In genomic region chr3:109831403-109831802, GRCh38 we compare ENCODE assay signal across 13 cellular contexts.
DNase-seq lines count a peak whose midpoint lies in the region; ATAC-seq and TF ChIP-seq lines count a peak whose summit lies in the region.
"Had no signal": no experiment of that assay in that cellular context is flagged by ENCODE, and none has a peak within 500 bp of the region (broad histone marks: within the 10 kb centered on the region; RNA-seq: fewer than 3 reads in every experiment).

No MANE protein-coding gene starts in this region.

- H3K18ac ChIP-seq in IMR-90 (ENCODE audit: low read depth, low read length) (no peak overlapping the region), mesendoderm (ENCODE audit: low read length) (no peak overlapping the region)

- H2BK20ac ChIP-seq in IMR-90 (ENCODE audit: low read depth, low read length) = no peak overlapping the region

- H3K9me3 ChIP-seq in IMR-90 (ENCODE audit: control insufficient read depth, insufficient read depth, low read length) = no peaks in the 10 kb centered on the region
- H3K9me3 ChIP-seq in breast epithelium = peaks cover 0 to 7% of the 10 kb centered on the region in 2 donors
- H3K9me3 ChIP-seq: BLaER1, Caco-2 had no signal

- dilution Hi-C loops in IMR-90 (cut with HindIII; ENCODE audit: low sequenced_read_pairs, unreplicated experiment) = no loop called here

- H4K8ac ChIP-seq in IMR-90 (ENCODE audit: low read depth in 2 of 2, low read length in 2 of 2) (no peak overlapping the region), mesendoderm (ENCODE audit: low read depth, low read length) (peak overlapping the region; percentile 56)

- H3K27me3 ChIP-seq in IMR-90 (ENCODE audit: control insufficient read depth, insufficient read depth, low read length) (no peaks in the 10 kb centered on the region), mesendoderm (ENCODE audit: insufficient read depth, low read length, poor library complexity) (no peaks in the 10 kb centered on the region), breast epithelium (no peaks in the 10 kb centered on the region)
- H3K27me3 ChIP-seq: BLaER1 had no signal

- H3K4ac ChIP-seq in IMR-90 (ENCODE audit: low read depth, low read length) = no peak overlapping the region
- no peak overlapping the region for H3K4ac ChIP-seq in mesendoderm (ENCODE audit: low read depth, low read length)

- no peaks in the 10 kb centered on the region for H4K20me1 ChIP-seq in IMR-90 (ENCODE audit: insufficient read depth, low read length)
- H4K20me1 ChIP-seq: BLaER1 had no signal

- H2AFZ ChIP-seq in IMR-90 (replicated peaks; ENCODE audit: low read length, poor library complexity) = no peak overlapping the region

- WGBS in IMR-90 (ENCODE audit: extremely low coverage in 2 of 2, insufficient read length in 1 of 2), 2 experiments = no CpG with 5 or more reads among the region's 9 CpGs
- no CpG with 5 or more reads among the region's 9 CpGs for WGBS in mesendoderm (ENCODE audit: extremely low coverage, insufficient coverage, low lambda C conversion rate)

- H3K27ac ChIP-seq in IMR-90 (ENCODE audit: insufficient read depth, low read length) = no peak overlapping the region
- no peak overlapping the region for H3K27ac ChIP-seq in mesendoderm (ENCODE audit: low read depth, low read length)
- no peak overlapping the region for H3K27ac ChIP-seq in breast epithelium
- H3K27ac ChIP-seq: 22Rv1, BLaER1 had no signal

- no peak overlapping the region for H3K14ac ChIP-seq in IMR-90 (replicated peaks; ENCODE audit: low read depth, low read length)

- H3K23ac ChIP-seq in IMR-90 (ENCODE audit: low read depth, low read length) (no peak overlapping the region), mesendoderm (ENCODE audit: low read length) (no peak overlapping the region)

- no peak for TF ChIP-seq RAD21 in IMR-90 (IDR thresholded peaks at IDR 0.05; ENCODE audit: low read length)

- H2BK120ac ChIP-seq in IMR-90 (ENCODE audit: low read depth, low read length) (no peak overlapping the region), mesendoderm (ENCODE audit: low read depth, low read length) (no peak overlapping the region)

- no peaks in the 10 kb centered on the region for H3K79me1 ChIP-seq in IMR-90 (ENCODE audit: low read depth in 1 of 2, low read length in 2 of 2)
- H3K79me1 ChIP-seq in mesendoderm (ENCODE audit: low read length) = no peaks in the 10 kb centered on the region

- intact Hi-C loops in IMR-90 (cut with micrococcal nuclease) (no loop called here), breast epithelium (cut with DNase I; ENCODE audit: low total_unique reads) (no loop called here)

- POLR2A ChIA-PET in IMR-90 (lab: Charles Lee; ENCODE audit: unreplicated experiment) = no interaction called here

- H3K9ac ChIP-seq in IMR-90 (ENCODE audit: low read depth, low read length) (no peak overlapping the region), mesendoderm (ENCODE audit: low read length) (no peak overlapping the region)
- H3K9ac ChIP-seq: BLaER1 had no signal

- no peaks in the 10 kb centered on the region for H3K79me2 ChIP-seq in mesendoderm (ENCODE audit: control insufficient read depth, insufficient read depth, low read length)

- H4K5ac ChIP-seq in IMR-90 (ENCODE audit: low read depth, low read length) (no peak overlapping the region), mesendoderm (ENCODE audit: low read length) (no peak overlapping the region)

- no peak for TF ChIP-seq POLR2A in IMR-90 (IDR thresholded peaks at IDR 0.05; ENCODE audit: low read depth, low read length)
- no peak for TF ChIP-seq POLR2A in breast epithelium (IDR thresholded peaks at IDR 0.05)

- H2AK5ac ChIP-seq in IMR-90 (ENCODE audit: low read depth, low read length) = no peak overlapping the region
- no peak overlapping the region for H2AK5ac ChIP-seq in mesendoderm (ENCODE audit: low read length)

- in situ Hi-C loops in IMR-90 (cut with MboI; ENCODE audit: low sequenced_read_pairs) = no loop called here

- H3K36me3 ChIP-seq in IMR-90 (ENCODE audit: control insufficient read depth, insufficient read depth, low read length) (no peaks in the 10 kb centered on the region), mesendoderm (ENCODE audit: control insufficient read depth, insufficient read depth, low read length) (no peaks in the 10 kb centered on the region), breast epithelium (no peaks in the 10 kb centered on the region)
- H3K36me3 ChIP-seq: BLaER1 had no signal

- no peak for ATAC-seq in IMR-90 (ENCODE audit: low read depth)

- TF ChIP-seq CTCF in IMR-90 (conservative IDR thresholded peaks at IDR 0.05; ENCODE audit: low read depth, low read length) (no peak), breast epithelium (IDR thresholded peaks at IDR 0.05) (no peak)

- no peaks in the 10 kb centered on the region for H3K9me1 ChIP-seq in IMR-90 (ENCODE audit: insufficient read depth, low read length)

- no TSS peak for BruUV-seq in IMR-90 (replicated peaks; lab: Mats Ljungman, UMichigan)

- no peak overlapping the region for H2BK5ac ChIP-seq in IMR-90 (ENCODE audit: low read depth, low read length, poor library complexity, severe bottlenecking)
- no peak overlapping the region for H2BK5ac ChIP-seq in mesendoderm (ENCODE audit: low read length)

- 0 out of 2 replicates have a peak, but pooled peaks cover 2% of the 10 kb centered on the region for H3K4me1 ChIP-seq in IMR-90 (ENCODE audit: control insufficient read depth, insufficient read depth, low read length)
- H3K4me1 ChIP-seq in mesendoderm (ENCODE audit: control insufficient read depth, low read depth, low read length) = no peaks in the 10 kb centered on the region
- H3K4me1 ChIP-seq in breast epithelium = no peaks in the 10 kb centered on the region
- H3K4me1 ChIP-seq: BLaER1, Caco-2 had no signal

- no peak overlapping the region for H2AK9ac ChIP-seq in IMR-90 (replicated peaks; ENCODE audit: low read depth, low read length, poor library complexity)

- H3K4me3 ChIP-seq in IMR-90 (ENCODE audit: insufficient read depth, low read depth, low read length) = no peak overlapping the region
- no peak overlapping the region for H3K4me3 ChIP-seq in mesendoderm (ENCODE audit: low read length)
- no peak overlapping the region for H3K4me3 ChIP-seq in breast epithelium
- H3K4me3 ChIP-seq: BLaER1 had no signal

- H4K91ac ChIP-seq in IMR-90 (ENCODE audit: insufficient read depth, low read depth, low read length) = no peak overlapping the region

- H3K56ac ChIP-seq in IMR-90 (ENCODE audit: extremely low read depth, insufficient read depth, low read length) (no peak overlapping the region), mesendoderm (ENCODE audit: low read length) (no peak overlapping the region)

- H2BK15ac ChIP-seq in IMR-90 (ENCODE audit: low read depth, low read length) (no peak overlapping the region), mesendoderm (replicated peaks; ENCODE audit: low read depth) (no peak overlapping the region)

- DNase-seq in ELF-1 (ENCODE audit: low read depth, low spot score) = peak; percentile 35
- DNase-seq in IMR-90 = no peak
- DNase-seq in iPS DF 19.7 (ENCODE audit: low read depth, low spot score) = peak; percentile 52
- peak; percentile 6 for DNase-seq in mesendoderm
- no peak for DNase-seq in breast epithelium (ENCODE audit: low spot score in 2 of 2)
- DNase-seq in NCI-H524 (lab: John Stamatoyannopoulos, UW) = no peak
- no peak for DNase-seq in DMS114 treated with DMSO at 0.1 percent for 48 hours (lab: John Stamatoyannopoulos, UW; ENCODE audit: unreplicated experiment)
- DNase-seq: AML-193; Caco-2; CD8-positive, alpha-beta memory T cell; DMS53 had no signal

- H3K4me2 ChIP-seq in IMR-90 (ENCODE audit: low read depth, low read length) (no peak overlapping the region), mesendoderm (ENCODE audit: low read length) (no peak overlapping the region)
- H3K4me2 ChIP-seq: BLaER1 had no signal

- CTCF ChIA-PET in IMR-90 (lab: Yijun Ruan, JAX) = no interaction called here

TF ChIP-seq in IMR-90, 13 proteins besides CTCF, POLR2A, EP300 and RAD21:
- no peak for TF ChIP-seq FOS (IDR thresholded peaks at IDR 0.05; ENCODE audit: low read depth, low read length)
- TF ChIP-seq CEBPB (IDR thresholded peaks at IDR 0.05; ENCODE audit: low read depth, low read length) = 0 out of 2 replicates have a peak, but pooled peaks have one; percentile 21
TF ChIP-seq in IMR-90: peak in this region for 1.

Comparison
In these comparisons a context has a peak if more than half of its experiments do, and no peak if none do; other contexts are left out.
1. DNase-seq: peak in ELF-1 (single experiment), iPS DF 19.7 (single experiment) and mesendoderm (single experiment); none in IMR-90 (single experiment), breast epithelium (0 of 2), NCI-H524 (0 of 2) and DMS114 treated with DMSO at 0.1 percent for 48 hours (single experiment).